ENCODE assay signal across 12 cellular contexts in genomic region chr5:149205625-149206523, GRCh38.
DNase-seq lines count a peak whose midpoint lies in the region; ATAC-seq and TF ChIP-seq lines count a peak whose summit lies in the region.
"Had no signal": no experiment of that assay in that cellular context is flagged by ENCODE, and none has a peak within 500 bp of the region (broad histone marks: within the 10 kb centered on the region; RNA-seq: fewer than 3 reads in every experiment).

No MANE protein-coding gene starts in this region.

- peak overlapping the region; percentile 53 for H3K27ac ChIP-seq in left ventricle myocardium inferior (replicated peaks)
- H3K27ac ChIP-seq: WERI-Rb-1 had no signal

- peaks cover 63% of the 10 kb centered on the region for H3K4me1 ChIP-seq in left ventricle myocardium inferior

- ATAC-seq in GM19467 (IDR thresholded peaks at IDR 0.05; ENCODE audit: unreplicated experiment) = no peak
- ATAC-seq: stimulated activated naive CD8-positive, alpha-beta T cell treated with anti-CD3 and anti-CD28 coated beads, Interleukin-15, amount 100 ng/mL, for 72 hours had no signal

- no peak for TF ChIP-seq CTCF in left ventricle myocardium inferior (IDR thresholded peaks at IDR 0.05; ENCODE audit: borderline replicate concordance)

- H3K36me3 ChIP-seq in left ventricle myocardium inferior = peaks cover 85% of the 10 kb centered on the region
- H3K36me3 ChIP-seq: WERI-Rb-1 had no signal

- no peaks in the 10 kb centered on the region for H3K9me3 ChIP-seq in left ventricle myocardium inferior (replicated peaks)

- no peak overlapping the region for H3K4me3 ChIP-seq in left ventricle myocardium inferior

- no peaks in the 10 kb centered on the region for H3K27me3 ChIP-seq in left ventricle myocardium inferior (ENCODE audit: low read depth)

- intact Hi-C loops in left ventricle myocardium inferior (cut with micrococcal nuclease) (no loop called here), posterior cingulate gyrus (cut with DNase I) (no loop called here)

- DNase-seq in EH (ENCODE audit: low read depth) (peak; percentile 92), astrocyte of the hippocampus (ENCODE audit: low read depth, low spot score) (peak; percentile 48), left ventricle myocardium inferior (peak; percentile 29), renal cortical epithelial cell (ENCODE audit: low read depth) (peak; percentile 44), NAMALWA (ENCODE audit: low spot score) (no peak), posterior cingulate gyrus (no peak)
- DNase-seq in stimulated activated CD4-positive, alpha-beta T cell treated with anti-CD3 and anti-CD28 coated beads, Interleukin-15, amount 100 ng/mL, for 24 hours = no peak
- DNase-seq: naive B cell; stimulated activated CD4-positive, alpha-beta T cell treated with anti-CD3 and anti-CD28 coated beads, Interleukin-2, amount 100 ng/mL, for 24 hours; stimulated activated naive CD8-positive, alpha-beta T cell treated with anti-CD3 and anti-CD28 coated beads, Interleukin-15, amount 100 ng/mL, for 72 hours; WERI-Rb-1 had no signal

Comparison
In these comparisons a context has a peak if more than half of its experiments do, and no peak if none do; other contexts are left out.
1. DNase-seq: peak in EH (single experiment), astrocyte of the hippocampus (single experiment), left ventricle myocardium inferior (single experiment) and renal cortical epithelial cell (single experiment); none in NAMALWA (single experiment), posterior cingulate gyrus (0 of 10) and stimulated activated CD4-positive, alpha-beta T cell treated with anti-CD3 and anti-CD28 coated beads, Interleukin-15, amount 100 ng/mL, for 24 hours (single experiment).